In genomic region chr18:69097349-69097748, GRCh38 we compare ENCODE assay signal across 16 cellular contexts.
DNase-seq lines count a peak whose midpoint lies in the region; ATAC-seq, FAIRE-seq and TF ChIP-seq lines count a peak whose summit lies in the region.
"Had no signal": no experiment of that assay in that cellular context is flagged by ENCODE, and none has a peak within 500 bp of the region (broad histone marks: within the 10 kb centered on the region; RNA-seq: fewer than 3 reads in every experiment).

No MANE protein-coding gene starts in this region.

- H3K9me2 ChIP-seq in MM.1S (replicated peaks; ENCODE audit: insufficient read depth, low read length): no peaks in the 10 kb centered on the region

- H2AFZ ChIP-seq in MM.1S (ENCODE audit: low read length): no peak overlapping the region

- no peak overlapping the region for H3K9ac ChIP-seq in MM.1S (ENCODE audit: low read length)

- H3F3A ChIP-seq in MM.1S (ENCODE audit: insufficient read depth, low read length): no peaks in the 10 kb centered on the region

- peak; percentile 66 for ATAC-seq in GM18868 (IDR thresholded peaks at IDR 0.05; ENCODE audit: unreplicated experiment)
- ATAC-seq in GM21529 (IDR thresholded peaks at IDR 0.05; ENCODE audit: unreplicated experiment): peak; percentile 78
- peak; percentile 68 for ATAC-seq in HG03039 (IDR thresholded peaks at IDR 0.05; ENCODE audit: unreplicated experiment)
- ATAC-seq in GM21367 (IDR thresholded peaks at IDR 0.05; ENCODE audit: unreplicated experiment): no peak

- no peaks in the 10 kb centered on the region for H3K27me3 ChIP-seq in MM.1S (replicated peaks; ENCODE audit: insufficient read depth, low read length)

- no peak overlapping the region for H3K27ac ChIP-seq in MM.1S (ENCODE audit: low read length)
- H3K27ac ChIP-seq: thoracic aorta had no signal

- H3K4me3 ChIP-seq in MM.1S (ENCODE audit: low read length): no peak overlapping the region
- H3K4me3 ChIP-seq: thoracic aorta had no signal

- peak; percentile 46 for DNase-seq in MM.1S
- no peak for DNase-seq in GDM1 (lab: John Stamatoyannopoulos, UW)
- no peak for DNase-seq in HTR-8/SVneo (ENCODE audit: insufficient read length, low spot score)
- DNase-seq in NCI-H345 treated with DMSO at 0.1 percent for 48 hours (lab: John Stamatoyannopoulos, UW; ENCODE audit: unreplicated experiment): no peak
- DNase-seq: activated CD4-positive, CD25-positive, alpha-beta regulatory T cell; activated effector memory CD4-positive, alpha-beta T cell treated with anti-CD3 and anti-CD28 coated beads, Interleukin-2, amount 50 U/mL, for 16 hours; amygdala; NCI-H2107; RPMI8226; stimulated activated CD4-positive, alpha-beta T cell treated with anti-CD3 and anti-CD28 coated beads, Interleukin-4, amount 100 ng/mL, for 24 hours had no signal

- no peaks in the 10 kb centered on the region; the same call in 1 of the 2 replicates for H3K9me3 ChIP-seq in MM.1S (replicated peaks; ENCODE audit: insufficient read depth, low read length)
- H3K9me3 ChIP-seq: thoracic aorta had no signal

- H3K36me3 ChIP-seq in MM.1S (replicated peaks; ENCODE audit: insufficient read depth, low read length): no peaks in the 10 kb centered on the region
- H3K36me3 ChIP-seq: thoracic aorta had no signal

- H3K79me2 ChIP-seq in MM.1S (ENCODE audit: low read length): no peaks in the 10 kb centered on the region

- FAIRE-seq in HTR-8/SVneo (lab: Jason Lieb, UNC): no peak
- FAIRE-seq: H1 had no signal

- peaks cover 6% of the 10 kb centered on the region; the same call in 1 of the 2 replicates for H3K4me1 ChIP-seq in MM.1S (ENCODE audit: low read length)

- H3K4me2 ChIP-seq in MM.1S (ENCODE audit: low read depth, low read length): no peak overlapping the region

- TF ChIP-seq CTCF in MM.1S (IDR thresholded peaks at IDR 0.05; ENCODE audit: low read length): no peak

- no peaks in the 10 kb centered on the region for H4K20me1 ChIP-seq in MM.1S (ENCODE audit: insufficient read depth, low read length)
